ENCODE assay signal across 18 cellular contexts in the genomic region with DNA sequence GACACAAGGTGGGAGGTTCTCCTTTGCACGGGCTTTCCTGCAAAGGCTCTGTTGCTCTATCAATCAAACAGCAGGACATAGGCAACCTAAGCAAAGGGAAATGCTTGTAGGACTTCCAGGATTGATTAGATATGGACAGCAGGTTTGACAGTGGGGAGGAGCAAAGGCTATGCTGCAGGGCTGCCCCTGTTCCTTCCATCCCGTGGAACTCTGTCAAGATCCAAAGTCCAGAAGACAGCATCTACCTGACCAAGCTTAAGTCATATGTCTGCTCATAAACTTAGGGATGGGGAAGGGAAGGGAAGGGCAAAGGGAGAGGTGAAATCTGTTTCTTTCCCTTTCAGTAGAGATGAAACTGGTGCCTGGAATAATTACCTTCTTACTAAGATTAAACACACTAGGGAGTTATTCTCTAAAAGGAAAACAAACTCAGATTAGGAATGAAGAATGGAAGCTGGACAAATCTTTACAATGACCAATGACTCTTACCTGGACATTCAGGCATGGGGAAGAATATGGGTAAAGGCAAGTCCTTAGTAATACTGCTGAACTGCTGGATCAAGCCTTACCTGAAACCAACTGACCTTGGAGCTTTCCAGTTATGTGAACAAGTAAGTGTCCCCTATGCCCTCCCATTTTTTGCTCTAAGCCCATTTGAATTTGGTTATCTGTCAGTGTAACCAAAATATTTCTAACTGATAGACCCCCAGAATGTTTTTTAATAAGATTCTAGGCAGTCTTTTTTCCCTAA. TPM values are rescaled to one million over a fixed set of nuclear protein-coding genes. Genes with fewer than 3 reads are reported as not detected.
DNase-seq lines count a peak whose midpoint lies in the region; ATAC-seq, FAIRE-seq and TF ChIP-seq lines count a peak whose summit lies in the region.
"Had no signal": no experiment of that assay in that cellular context is flagged by ENCODE, and none has a peak within 500 bp of the region (broad histone marks: within the 10 kb centered on the region; RNA-seq: fewer than 3 reads in every experiment).

No MANE protein-coding gene starts in this region.

- FAIRE-seq in GM19239 (lab: Jason Lieb, UNC) (peak; percentile 23), K562 (lab: Jason Lieb, UNC) (no peak), HepG2 (lab: Jason Lieb, UNC) (no peak), small intestine (lab: Jason Lieb, UNC) (no peak)
- FAIRE-seq: G401.6, GM12891, H54, HTR-8/SVneo had no signal

- POLR2A ChIA-PET in K562 (lab: Yijun Ruan, JAX): no interaction called here
- POLR2A ChIA-PET in HepG2 (lab: Yijun Ruan, JAX): no interaction called here

- H3K9ac ChIP-seq in K562 (ENCODE audit: insufficient read depth in 1 of 2, low read depth in 2 of 2, low read length in 2 of 2) (no peak overlapping the region), HepG2 (ENCODE audit: insufficient read depth, low read depth, low read length) (no peak overlapping the region)
- H3K9ac ChIP-seq: BLaER1 treated with 17β-estradiol and CSF1 and Interleukin-3, amounts not matched to agents 10 nM and 100 nM had no signal

- no peak for ATAC-seq in K562
- ATAC-seq in HepG2: peak; percentile 48; the same call in 2 of the 3 replicates
- ATAC-seq: HCT116 had no signal

- TF ChIP-seq CTCF in K562 (IDR thresholded peaks at IDR 0.05 in 2 of 3, conservative IDR thresholded peaks at IDR 0.05 in 1 of 3; ENCODE audit: insufficient read depth in 2 of 3, low read depth in 1 of 3, low read length in 3 of 3) (no peak), HepG2 (CRISPR knock-in tag; IDR thresholded peaks at IDR 0.05) (no peak)

- H3K9me3 ChIP-seq in K562 (replicated peaks; ENCODE audit: control insufficient read depth, insufficient read depth, low read depth, low read length) (no peaks in the 10 kb centered on the region), HepG2 (ENCODE audit: low read length) (no peaks in the 10 kb centered on the region), small intestine (ENCODE audit: control insufficient read depth, low read depth) (no peaks in the 10 kb centered on the region)
- H3K9me3 ChIP-seq: BLaER1 treated with 17β-estradiol and CSF1 and Interleukin-3, amounts not matched to agents 10 nM and 100 nM had no signal

- intact Hi-C loops in K562 (cut with micrococcal nuclease) (no loop called here), HepG2 (cut with micrococcal nuclease; ENCODE audit: unreplicated experiment) (no loop called here)

- H3K9me1 ChIP-seq in K562 (ENCODE audit: control insufficient read depth, insufficient read depth, low read length): no peaks in the 10 kb centered on the region

- peaks cover 5 to 6% of the 10 kb centered on the region in 2 experiments; a peak in 3 of 5 replicates for H3K27me3 ChIP-seq in K562 (ENCODE audit: control insufficient read depth in 2 of 2, insufficient read depth in 2 of 2, low read length in 2 of 2)
- H3K27me3 ChIP-seq in HepG2 (ENCODE audit: control insufficient read depth in 1 of 2, insufficient read depth in 2 of 2, low read length in 2 of 2): no peaks in the 10 kb centered on the region
- no peaks in the 10 kb centered on the region for H3K27me3 ChIP-seq in small intestine (ENCODE audit: control insufficient read depth in 2 of 2, insufficient read depth in 2 of 2, low read length in 2 of 2)
- H3K27me3 ChIP-seq: BLaER1 treated with 17β-estradiol and CSF1 and Interleukin-3, amounts not matched to agents 10 nM and 100 nM had no signal

- no peak overlapping the region for H3K4me3 ChIP-seq in K562
- no peak overlapping the region for H3K4me3 ChIP-seq in HepG2 (replicated peaks in 1 of 3; ENCODE audit: insufficient read depth in 1 of 3, low read depth in 2 of 3, low read length in 3 of 3)
- H3K4me3 ChIP-seq in small intestine (ENCODE audit: low read depth in 1 of 2, low read length in 2 of 2): no peak overlapping the region
- H3K4me3 ChIP-seq: BLaER1 treated with 17β-estradiol and CSF1 and Interleukin-3, amounts not matched to agents 10 nM and 100 nM had no signal

- H3K79me2 ChIP-seq in K562 (ENCODE audit: control insufficient read depth, insufficient read depth, low read length): no peaks in the 10 kb centered on the region
- H3K79me2 ChIP-seq in HepG2 (ENCODE audit: insufficient read depth, low read length): no peaks in the 10 kb centered on the region

- TF ChIP-seq RAD21 in K562 (CRISPR knock-in tag; conservative IDR thresholded peaks at IDR 0.05 in 1 of 2, IDR thresholded peaks at IDR 0.05 in 1 of 2): no peak
- TF ChIP-seq RAD21 in HepG2 (CRISPR knock-in tag; IDR thresholded peaks at IDR 0.05): no peak

- no TSS peak for BruUV-seq in K562 (replicated peaks; lab: Mats Ljungman, UMichigan)
- no TSS peak for BruUV-seq in HepG2 (replicated peaks; lab: Mats Ljungman, UMichigan)

- H2AFZ ChIP-seq in K562 (ENCODE audit: low read depth, low read length) (no peak overlapping the region), HepG2 (ENCODE audit: low read length) (no peak overlapping the region)

- no peaks in the 10 kb centered on the region for H3K36me3 ChIP-seq in K562 (ENCODE audit: control insufficient read depth, insufficient read depth, low read length)
- no peaks in the 10 kb centered on the region for H3K36me3 ChIP-seq in HepG2 (replicated peaks in 1 of 2; ENCODE audit: control insufficient read depth in 1 of 2, insufficient read depth in 2 of 2, low read length in 2 of 2)
- no peaks in the 10 kb centered on the region for H3K36me3 ChIP-seq in small intestine (ENCODE audit: control insufficient read depth in 2 of 2, insufficient read depth in 2 of 2, low read length in 2 of 2)
- H3K36me3 ChIP-seq: BLaER1 treated with 17β-estradiol and CSF1 and Interleukin-3, amounts not matched to agents 10 nM and 100 nM had no signal

- CTCF ChIA-PET in K562 (lab: Yijun Ruan, JAX; ENCODE audit: low intra/inter-chr PET ratio) (no interaction called here), HepG2 (lab: Yijun Ruan, JAX; ENCODE audit: low intra/inter-chr PET ratio, low total read pairs) (no interaction called here)

- TF ChIP-seq EP300 in K562 (IDR thresholded peaks at IDR 0.05; ENCODE audit: low read length): no peak
- TF ChIP-seq EP300 in HepG2 (IDR thresholded peaks at IDR 0.05; ENCODE audit: low read depth in 2 of 2, low read length in 2 of 2): no peak
- no peak for TF ChIP-seq EP300 in HepG2 (CRISPR knock-in tag; IDR thresholded peaks at IDR 0.05; ENCODE audit: borderline replicate concordance)

- no peak for TF ChIP-seq POLR2A in K562 (conservative IDR thresholded peaks at IDR 0.05)
- TF ChIP-seq POLR2A in HepG2 (IDR thresholded peaks at IDR 0.05; ENCODE audit: insufficient read depth in 1 of 2, low read depth in 2 of 2, low read length in 2 of 2): no peak

- no peak overlapping the region for H3K27ac ChIP-seq in K562 (ENCODE audit: extremely low read depth, low read depth, low read length)
- H3K27ac ChIP-seq in HepG2 (ENCODE audit: extremely low read length, insufficient read depth, low read length): no peak overlapping the region
- H3K27ac ChIP-seq in small intestine (ENCODE audit: low read depth in 1 of 2, low read length in 1 of 2): no peak overlapping the region
- H3K27ac ChIP-seq: BLaER1 treated with 17β-estradiol and CSF1 and Interleukin-3, amounts not matched to agents 10 nM and 100 nM had no signal

- H4K20me1 ChIP-seq in K562 (replicated peaks; ENCODE audit: control insufficient read depth, insufficient read depth, low read length): no peaks in the 10 kb centered on the region
- no peaks in the 10 kb centered on the region for H4K20me1 ChIP-seq in HepG2 (ENCODE audit: insufficient read depth, low read length)
- H4K20me1 ChIP-seq: BLaER1 treated with 17β-estradiol and CSF1 and Interleukin-3, amounts not matched to agents 10 nM and 100 nM had no signal

- in situ Hi-C loops in K562 (cut with MboI): no loop called here
- in situ Hi-C loops in HepG2 (cut with HindIII; ENCODE audit: extremely low pct_ligation_motif_present, low pct_unique_long_range_greater_than_20kb): no loop called here

- DNase-seq in GM19239 (ENCODE audit: insufficient read length, low spot score) (no peak), K562 (ENCODE audit: extremely low read depth in 1 of 4, low spot score in 3 of 4) (no peak), HepG2 (ENCODE audit: low spot score) (no peak), small intestine (peak; percentile 94), NAMALWA (ENCODE audit: low spot score) (no peak), hypothalamus (lab: John Stamatoyannopoulos, UW) (no peak)
- no peak for DNase-seq in activated effector memory CD4-positive, alpha-beta T cell treated with Interleukin-2 at 50 U/mL for 16 hours
- DNase-seq: ACHN; CD4-positive, CD25-positive, alpha-beta regulatory T cell; DMS79; KBM-7 had no signal

- WGBS in K562 (ENCODE audit: insufficient coverage, low coverage, missing lambda C conversion rate): 0% methylated on average over 2 of the region's 2 CpGs
- 0% methylated on average over 2 of the region's 2 CpGs for WGBS in HepG2 (ENCODE audit: low lambda C conversion rate)
- 8 to 36% (median 35%) methylated on average over 2 of the region's 2 CpGs for WGBS in small intestine, 3 donors

- H3K4me2 ChIP-seq in K562 (ENCODE audit: insufficient read depth, low read length) (no peak overlapping the region), HepG2 (ENCODE audit: low read depth, low read length) (no peak overlapping the region)
- H3K4me2 ChIP-seq: BLaER1 treated with 17β-estradiol and CSF1 and Interleukin-3, amounts not matched to agents 10 nM and 100 nM had no signal

- H3K4me1 ChIP-seq in K562 (replicated peaks in 1 of 2; ENCODE audit: control insufficient read depth in 2 of 2, insufficient read depth in 2 of 2, low read length in 2 of 2): peaks cover 0 to 3% of the 10 kb centered on the region in 2 experiments; a peak in 1 of 5 replicates
- H3K4me1 ChIP-seq in HepG2 (ENCODE audit: insufficient read depth, low read length): peaks cover 7% of the 10 kb centered on the region
- no peaks in the 10 kb centered on the region for H3K4me1 ChIP-seq in small intestine (ENCODE audit: control insufficient read depth in 2 of 2, insufficient read depth in 1 of 2, low read depth in 1 of 2, low read length in 1 of 2)

RNA-seq across cellular contexts. Expression of gene ACOT12, which starts 8.4 kb away (rescaled TPM):
- total RNA-seq in K562 (2011; cell fraction: chromatin; rRNA removed; ENCODE audit: low replicate concordance): not detected in 2 replicates
- total RNA-seq in K562 (2011; cell fraction: nucleolus; rRNA removed): not detected in 2 replicates
- not detected in 2 replicates for total RNA-seq in K562 (2011; cell fraction: nucleoplasm; rRNA removed)
- total RNA-seq in K562 (2014; rRNA removed) (not detected in 2 replicates), K562 (2014; rRNA removed; fragmentation: Illumina TruSeq; extraction: Trizol) (not detected in 2 replicates), K562 (2015; rRNA removed; fragmentation: Illumina TruSeq; extraction: Trizol) (not detected in 2 replicates), K562 (2021) (not detected in 2 replicates), HepG2 (2016; rRNA removed; fragmentation: Illumina TruSeq; extraction: Trizol) (not detected in 2 replicates)
- polyA plus RNA-seq in K562 (2011; rRNA removed) (not detected in 2 replicates), K562 (2014; fragmentation: Illumina TruSeq; extraction: Trizol) (not detected in 2 replicates), K562 (2014; fragmentation: Nextera tagmentation; extraction: Ambion mirVana) (not detected), K562 (2014; rRNA removed) (0.03 TPM in 1 of 2 replicates, not detected in the other), HepG2 (2011; rRNA removed) (not detected in 2 replicates), small intestine (under 1 TPM in 2 of 3 donors, not detected in 1; 0.22 to 0.31 TPM)
- not detected in 2 replicates for polyA plus RNA-seq in K562 (2011; cell fraction: cytosol; rRNA removed)
- polyA plus RNA-seq in K562 (2011; cell fraction: nucleus; rRNA removed): not detected in 2 replicates
- polyA plus RNA-seq in K562 (2012): not detected in 2 replicates
- polyA minus RNA-seq in K562 (2011; rRNA and poly(A)+ RNA removed): not detected in 2 replicates
- not detected in 2 replicates for polyA minus RNA-seq in K562 (2011; cell fraction: cytosol; rRNA and poly(A)+ RNA removed)
- not detected in 2 replicates for polyA minus RNA-seq in K562 (2011; cell fraction: nucleus; rRNA and poly(A)+ RNA removed)
- not detected in 2 replicates for total RNA-seq in HepG2 (2016; cell fraction: cytosol; rRNA removed; fragmentation: Illumina TruSeq; extraction: Trizol; ENCODE audit: low read depth)
- not detected in 2 replicates for total RNA-seq in HepG2 (2016; cell fraction: insoluble cytoplasmic fraction; rRNA removed; fragmentation: Illumina TruSeq; extraction: Trizol)
- total RNA-seq in HepG2 (2016; cell fraction: membrane; rRNA removed; fragmentation: Illumina TruSeq; extraction: Trizol): not detected in 2 replicates
- total RNA-seq in HepG2 (2016; cell fraction: nucleus; rRNA removed; fragmentation: Illumina TruSeq; extraction: Trizol): not detected in 2 replicates
- not detected in 2 replicates for polyA plus RNA-seq in HepG2 (2011; cell fraction: cytosol; rRNA removed)
- 0.05 TPM in 1 of 2 replicates, not detected in the other for polyA plus RNA-seq in HepG2 (2011; cell fraction: nucleus; rRNA removed)
- 0.09 TPM in 1 of 2 replicates, not detected in the other for polyA plus RNA-seq in HepG2 (2012)
- polyA plus RNA-seq in HepG2 (2016; cell fraction: cytosol; fragmentation: Illumina TruSeq; extraction: Trizol; ENCODE audit: low read depth): not detected in 2 replicates
- polyA plus RNA-seq in HepG2 (2016; cell fraction: insoluble cytoplasmic fraction; fragmentation: Illumina TruSeq; extraction: Trizol; ENCODE audit: low read depth): not detected in 2 replicates
- polyA plus RNA-seq in HepG2 (2016; cell fraction: membrane; fragmentation: Illumina TruSeq; extraction: Trizol; ENCODE audit: low read depth): not detected in 2 replicates
- polyA plus RNA-seq in HepG2 (2016; cell fraction: nucleus; fragmentation: Illumina TruSeq; extraction: Trizol; ENCODE audit: insufficient read depth, low read depth): 0.29 TPM in 1 of 2 replicates, not detected in the other
- not detected in 2 replicates for polyA minus RNA-seq in HepG2 (2011; rRNA and poly(A)+ RNA removed; ENCODE audit: low replicate concordance)
- polyA minus RNA-seq in HepG2 (2011; cell fraction: cytosol; rRNA and poly(A)+ RNA removed): not detected in 2 replicates
- not detected in 2 replicates for polyA minus RNA-seq in HepG2 (2011; cell fraction: nucleus; rRNA and poly(A)+ RNA removed)
- total RNA-seq: A172; CD4-positive, CD25-positive, alpha-beta regulatory T cell had no signal
- polyA plus RNA-seq: CD4-positive, CD25-positive, alpha-beta regulatory T cell had no signal
